ENCODE assay signal across 8 cellular contexts in the genomic region with DNA sequence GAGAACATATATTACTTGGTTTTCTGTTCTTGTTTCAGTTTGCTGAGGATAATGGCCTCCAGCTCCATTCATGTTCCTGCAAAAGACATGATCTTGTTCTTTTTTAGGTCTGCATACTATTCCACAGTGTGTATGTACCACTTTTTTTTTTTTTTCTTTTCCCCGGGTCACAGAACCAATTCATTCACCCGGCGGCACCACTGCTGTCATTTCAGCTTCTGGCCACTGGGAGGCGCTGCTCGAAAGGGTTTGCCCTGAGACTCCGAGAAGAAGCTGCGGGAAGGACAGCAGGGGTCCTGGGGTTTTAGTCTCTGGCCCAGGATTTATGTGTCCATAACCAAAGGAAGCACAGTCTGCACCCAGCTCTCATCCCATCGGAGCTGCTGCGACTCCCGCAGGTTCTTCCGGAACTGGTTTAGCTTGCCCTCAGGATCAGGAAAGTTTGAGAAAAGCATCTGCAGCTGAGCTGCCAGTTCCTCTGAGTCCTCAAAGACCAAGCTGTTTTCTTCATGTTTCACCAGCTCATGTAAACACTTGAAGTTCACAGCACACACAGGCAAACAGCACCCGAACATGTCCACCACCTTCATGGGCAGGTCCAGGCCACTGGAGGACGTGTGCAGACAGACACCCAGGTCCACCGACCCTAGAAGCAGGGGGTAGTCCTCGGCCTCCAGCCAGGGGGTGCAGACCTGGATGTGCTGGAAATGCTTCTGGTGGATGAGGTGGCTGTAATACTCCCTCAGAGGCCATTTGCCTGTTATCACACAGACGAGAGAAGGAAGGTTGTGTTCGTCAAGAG.
DNase-seq lines count a peak whose midpoint lies in the region; ATAC-seq and TF ChIP-seq lines count a peak whose summit lies in the region.
"Not testable (repeated sequence)": the region's sequence is repeated elsewhere in the genome, so short reads cannot be mapped to it uniquely, and the experiment has no call there.

No MANE protein-coding gene starts in this region.

- H3F3A ChIP-seq in GM23338 (replicated peaks; ENCODE audit: low read depth): not testable (repeated sequence)

- H3K9ac ChIP-seq in OCI-LY3 (ENCODE audit: low read length): not testable (repeated sequence)

- not testable (repeated sequence) for H3K4me3 ChIP-seq in GM23338
- peak overlapping the region; percentile 50; the same call in 1 of the 2 replicates for H3K4me3 ChIP-seq in OCI-LY3 (ENCODE audit: low read length)

- peaks cover 13% of the 10 kb centered on the region; the same call in 1 of the 2 replicates for H3K4me1 ChIP-seq in GM23338 (ENCODE audit: insufficient read depth)
- H3K4me1 ChIP-seq in OCI-LY3 (ENCODE audit: low read length): not testable (repeated sequence)

- not testable (repeated sequence) for H3K9me2 ChIP-seq in GM23338 (ENCODE audit: insufficient read depth)

- not testable (repeated sequence) for H3K4me2 ChIP-seq in GM23338
- peak overlapping the region; percentile 66 for H3K4me2 ChIP-seq in OCI-LY3 (ENCODE audit: low read length)

- not testable (repeated sequence) for H3K79me2 ChIP-seq in GM23338 (replicated peaks; ENCODE audit: insufficient read depth); OCI-LY3 (ENCODE audit: low read length)

- H4K20me1 ChIP-seq in GM23338 (replicated peaks; ENCODE audit: insufficient read depth); OCI-LY3 (ENCODE audit: insufficient read depth, low read length): not testable (repeated sequence)

- peak; percentile 50 for ATAC-seq in GM23338
- ATAC-seq in naive thymus-derived CD8-positive, alpha-beta T cell: not testable (repeated sequence)

- 0 out of 2 replicates have a peak overlapping the region, but pooled peaks have one; percentile 69 for H3K27ac Mint-ChIP-seq in GM23338
- H3K27ac Mint-ChIP-seq in naive thymus-derived CD8-positive, alpha-beta T cell: peak overlapping the region in 1 of 10 donors; percentile 38

- H3K4me1 Mint-ChIP-seq in GM23338; naive thymus-derived CD8-positive, alpha-beta T cell: not testable (repeated sequence)

- H3K36me3 ChIP-seq in GM23338 (ENCODE audit: insufficient read depth); OCI-LY3 (replicated peaks; ENCODE audit: low read depth, low read length): not testable (repeated sequence)

- H3K27me3 ChIP-seq in GM23338 (ENCODE audit: insufficient read depth); OCI-LY3 (ENCODE audit: low read depth, low read length): not testable (repeated sequence)

- not testable (repeated sequence) for H3K27ac ChIP-seq in GM23338 (ENCODE audit: low read depth); OCI-LY3 (ENCODE audit: low read length)

- DNase-seq in AG08396 (ENCODE audit: low spot score): peak; percentile 25
- DNase-seq in GM23338 (ENCODE audit: low spot score): peak; percentile 56
- DNase-seq in activated CD4-positive, alpha-beta T cell treated with anti-CD3 and anti-CD28 coated beads, Interleukin-2, amount 50 U/mL, for 4 hours: peak; percentile 23 to 43
- DNase-seq in astrocyte of the hippocampus (ENCODE audit: low read depth, low spot score): peak; percentile 11
- DNase-seq in glomerular visceral epithelial cell (ENCODE audit: extremely low spot score): peak; percentile 4
- peak; percentile 7 to 69 (median 36) for DNase-seq in naive thymus-derived CD8-positive, alpha-beta T cell
- DNase-seq in stimulated activated CD4-positive, alpha-beta T cell treated with anti-CD3 and anti-CD28 coated beads, TNF-alpha, amount 100 ng/mL, for 48 hours (ENCODE audit: low read depth in 3 of 3): peak; percentile 10 to 38 (median 24)

- not testable (repeated sequence) for H3K9me3 Mint-ChIP-seq in GM23338; naive thymus-derived CD8-positive, alpha-beta T cell

- not testable (repeated sequence) for H3K27me3 Mint-ChIP-seq in GM23338 (ENCODE audit: insufficient read depth, low read depth, poor library complexity)
- H3K27me3 Mint-ChIP-seq in naive thymus-derived CD8-positive, alpha-beta T cell: peaks cover 3 to 20% (median 12%) of the 10 kb centered on the region in 5 donors

- not testable (repeated sequence) for H3K9me3 ChIP-seq in OCI-LY3 (ENCODE audit: insufficient read depth, low read length)

- H2AFZ ChIP-seq in GM23338 (peak overlapping the region; percentile 88; the same call in 1 of the 2 replicates), OCI-LY3 (ENCODE audit: low read depth, low read length) (peak overlapping the region; percentile 70; the same call in 1 of the 2 replicates)

- not testable (repeated sequence) for H3K4me3 Mint-ChIP-seq in GM23338; naive thymus-derived CD8-positive, alpha-beta T cell

- TF ChIP-seq CTCF in GM23338 (conservative IDR thresholded peaks at IDR 0.05; ENCODE audit: low read depth in 2 of 2) (peak; percentile 77 to 98), OCI-LY3 (IDR thresholded peaks at IDR 0.05; ENCODE audit: low read depth, low read length) (peak; percentile 68)

- POLR2A ChIA-PET in naive thymus-derived CD8-positive, alpha-beta T cell (lab: Charles Lee): not testable (repeated sequence)

- not testable (repeated sequence) for H3K36me3 Mint-ChIP-seq in GM23338 (ENCODE audit: low read depth); naive thymus-derived CD8-positive, alpha-beta T cell

TF ChIP-seq in GM23338, 12 proteins besides CTCF, POLR2A, EP300 and RAD21:
- TF ChIP-seq, protein P1, sequence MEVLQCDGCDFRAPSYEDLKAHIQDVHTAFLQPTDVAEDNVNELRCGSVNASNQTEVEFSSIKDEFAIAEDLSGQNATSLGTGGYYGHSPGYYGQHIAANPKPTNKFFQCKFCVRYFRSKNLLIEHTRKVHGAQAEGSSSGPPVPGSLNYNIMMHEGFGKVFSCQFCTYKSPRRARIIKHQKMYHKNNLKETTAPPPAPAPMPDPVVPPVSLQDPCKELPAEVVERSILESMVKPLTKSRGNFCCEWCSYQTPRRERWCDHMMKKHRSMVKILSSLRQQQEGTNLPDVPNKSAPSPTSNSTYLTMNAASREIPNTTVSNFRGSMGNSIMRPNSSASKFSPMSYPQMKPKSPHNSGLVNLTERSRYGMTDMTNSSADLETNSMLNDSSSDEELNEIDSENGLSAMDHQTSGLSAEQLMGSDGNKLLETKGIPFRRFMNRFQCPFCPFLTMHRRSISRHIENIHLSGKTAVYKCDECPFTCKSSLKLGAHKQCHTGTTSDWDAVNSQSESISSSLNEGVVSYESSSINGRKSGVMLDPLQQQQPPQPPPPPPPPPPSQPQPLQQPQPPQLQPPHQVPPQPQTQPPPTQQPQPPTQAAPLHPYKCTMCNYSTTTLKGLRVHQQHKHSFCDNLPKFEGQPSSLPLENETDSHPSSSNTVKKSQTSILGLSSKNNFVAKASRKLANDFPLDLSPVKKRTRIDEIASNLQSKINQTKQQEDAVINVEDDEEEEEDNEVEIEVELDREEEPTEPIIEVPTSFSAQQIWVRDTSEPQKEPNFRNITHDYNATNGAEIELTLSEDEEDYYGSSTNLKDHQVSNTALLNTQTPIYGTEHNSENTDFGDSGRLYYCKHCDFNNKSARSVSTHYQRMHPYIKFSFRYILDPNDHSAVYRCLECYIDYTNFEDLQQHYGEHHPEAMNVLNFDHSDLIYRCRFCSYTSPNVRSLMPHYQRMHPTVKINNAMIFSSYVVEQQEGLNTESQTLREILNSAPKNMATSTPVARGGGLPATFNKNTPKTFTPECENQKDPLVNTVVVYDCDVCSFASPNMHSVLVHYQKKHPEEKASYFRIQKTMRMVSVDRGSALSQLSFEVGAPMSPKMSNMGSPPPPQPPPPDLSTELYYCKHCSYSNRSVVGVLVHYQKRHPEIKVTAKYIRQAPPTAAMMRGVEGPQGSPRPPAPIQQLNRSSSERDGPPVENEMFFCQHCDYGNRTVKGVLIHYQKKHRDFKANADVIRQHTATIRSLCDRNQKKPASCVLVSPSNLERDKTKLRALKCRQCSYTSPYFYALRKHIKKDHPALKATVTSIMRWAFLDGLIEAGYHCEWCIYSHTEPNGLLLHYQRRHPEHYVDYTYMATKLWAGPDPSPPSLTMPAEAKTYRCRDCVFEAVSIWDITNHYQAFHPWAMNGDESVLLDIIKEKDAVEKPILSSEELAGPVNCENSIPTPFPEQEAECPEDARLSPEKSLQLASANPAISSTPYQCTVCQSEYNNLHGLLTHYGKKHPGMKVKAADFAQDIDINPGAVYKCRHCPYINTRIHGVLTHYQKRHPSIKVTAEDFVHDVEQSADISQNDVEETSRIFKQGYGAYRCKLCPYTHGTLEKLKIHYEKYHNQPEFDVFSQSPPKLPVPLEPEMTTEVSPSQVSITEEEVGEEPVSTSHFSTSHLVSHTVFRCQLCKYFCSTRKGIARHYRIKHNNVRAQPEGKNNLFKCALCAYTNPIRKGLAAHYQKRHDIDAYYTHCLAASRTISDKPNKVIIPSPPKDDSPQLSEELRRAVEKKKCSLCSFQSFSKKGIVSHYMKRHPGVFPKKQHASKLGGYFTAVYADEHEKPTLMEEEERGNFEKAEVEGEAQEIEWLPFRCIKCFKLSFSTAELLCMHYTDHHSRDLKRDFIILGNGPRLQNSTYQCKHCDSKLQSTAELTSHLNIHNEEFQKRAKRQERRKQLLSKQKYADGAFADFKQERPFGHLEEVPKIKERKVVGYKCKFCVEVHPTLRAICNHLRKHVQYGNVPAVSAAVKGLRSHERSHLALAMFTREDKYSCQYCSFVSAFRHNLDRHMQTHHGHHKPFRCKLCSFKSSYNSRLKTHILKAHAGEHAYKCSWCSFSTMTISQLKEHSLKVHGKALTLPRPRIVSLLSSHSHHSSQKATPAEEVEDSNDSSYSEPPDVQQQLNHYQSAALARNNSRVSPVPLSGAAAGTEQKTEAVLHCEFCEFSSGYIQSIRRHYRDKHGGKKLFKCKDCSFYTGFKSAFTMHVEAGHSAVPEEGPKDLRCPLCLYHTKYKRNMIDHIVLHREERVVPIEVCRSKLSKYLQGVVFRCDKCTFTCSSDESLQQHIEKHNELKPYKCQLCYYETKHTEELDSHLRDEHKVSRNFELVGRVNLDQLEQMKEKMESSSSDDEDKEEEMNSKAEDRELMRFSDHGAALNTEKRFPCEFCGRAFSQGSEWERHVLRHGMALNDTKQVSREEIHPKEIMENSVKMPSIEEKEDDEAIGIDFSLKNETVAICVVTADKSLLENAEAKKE (CRISPR knock-in tag; IDR thresholded peaks at IDR 0.05): 0 out of 2 replicates have a peak, but pooled peaks have one; percentile 17

Comparison
In these comparisons a context has a peak if more than half of its experiments do, and no peak if none do; other contexts are left out.
1. DNase-seq: peak in every context shown above with its lines; median percentile 56 in GM23338; 36 in naive thymus-derived CD8-positive, alpha-beta T cell; 33 in activated CD4-positive, alpha-beta T cell treated with anti-CD3 and anti-CD28 coated beads, Interleukin-2, amount 50 U/mL, for 4 hours; 25 in AG08396; 24 in stimulated activated CD4-positive, alpha-beta T cell treated with anti-CD3 and anti-CD28 coated beads, TNF-alpha, amount 100 ng/mL, for 48 hours; 11 in astrocyte of the hippocampus; 4 in glomerular visceral epithelial cell.